11 cellular contexts compared by ENCODE assay signal in genomic region chr4:13988347-13989265, GRCh38.
A peak's percentile ranks its signal among the peaks of the same experiment; 100 is the strongest.
DNase-seq lines count a peak whose midpoint lies in the region; ATAC-seq and TF ChIP-seq lines count a peak whose summit lies in the region.
"Had no signal": no experiment of that assay in that cellular context is flagged by ENCODE, and none has a peak within 500 bp of the region (broad histone marks: within the 10 kb centered on the region; RNA-seq: fewer than 3 reads in every experiment).

No MANE protein-coding gene starts in this region.

- peaks cover 4% of the 10 kb centered on the region for H3K27me3 ChIP-seq in mammary epithelial cell (ENCODE audit: insufficient read depth, low read length)
- no peaks in the 10 kb centered on the region for H3K27me3 ChIP-seq in testis

- TF ChIP-seq CTCF in mammary epithelial cell (conservative IDR thresholded peaks at IDR 0.05 in 1 of 2, IDR thresholded peaks at IDR 0.05 in 1 of 2; ENCODE audit: extremely low read depth in 1 of 2, insufficient read depth in 1 of 2, low read depth in 1 of 2, low read length in 2 of 2) (no peak), testis (IDR thresholded peaks at IDR 0.05) (no peak)

- H3K27ac ChIP-seq in mammary epithelial cell (ENCODE audit: insufficient read depth, low read depth, low read length) = peak overlapping the region; percentile 79
- H3K27ac ChIP-seq in testis = peak overlapping the region; percentile 33 to 54
- H3K27ac ChIP-seq: HL-60 had no signal

- intact Hi-C loops in mammary epithelial cell (cut with micrococcal nuclease) (loop anchor here (1.0 to 5.0 kb wide), 6 partner anchors 66 to 332 kb away; no protein-coding TSS in a partner anchor), testis (cut with DNase I; ENCODE audit: low total_unique reads) (no loop called here)

- 0% methylated on average over 10 of the region's 10 CpGs for WGBS in mammary epithelial cell (ENCODE audit: low coverage, missing lambda C conversion rate)
- 60 to 62% methylated on average over 10 of the region's 10 CpGs for whole genome bisulfite sequencing in testis, 2 donors

- no peak for ATAC-seq in GM19395 (IDR thresholded peaks at IDR 0.05; ENCODE audit: unreplicated experiment)
- ATAC-seq: WTC11 had no signal

- H3K36me3 ChIP-seq in mammary epithelial cell (ENCODE audit: insufficient read depth, low read length) (no peaks in the 10 kb centered on the region), testis (ENCODE audit: low read depth, missing control alignments) (no peaks in the 10 kb centered on the region)

- no peak for TF ChIP-seq POLR2A in testis (IDR thresholded peaks at IDR 0.05)

- H3K9me3 ChIP-seq in mammary epithelial cell (replicated peaks; ENCODE audit: insufficient read depth, low read length) (peaks cover 2% of the 10 kb centered on the region), testis (no peaks in the 10 kb centered on the region)

- H3K4me1 ChIP-seq in mammary epithelial cell (ENCODE audit: insufficient read depth, low read length) (peaks cover 36% of the 10 kb centered on the region), testis (peaks cover 52% of the 10 kb centered on the region)

- H3K79me2 ChIP-seq in mammary epithelial cell (ENCODE audit: insufficient read depth, low read length) = no peaks in the 10 kb centered on the region

- no peaks in the 10 kb centered on the region for H4K20me1 ChIP-seq in mammary epithelial cell (ENCODE audit: insufficient read depth, low read length)

- H2AFZ ChIP-seq in mammary epithelial cell (ENCODE audit: low read depth, low read length) = peak overlapping the region; percentile 60

- BruUV-seq in mammary epithelial cell (replicated peaks; lab: Mats Ljungman, UMichigan) = no TSS peak

- in situ Hi-C loops in mammary epithelial cell (cut with MboI; ENCODE audit: low sequenced_read_pairs in 2 of 2) = no loop called here

- H3K4me2 ChIP-seq in mammary epithelial cell (ENCODE audit: insufficient read depth, low read depth, low read length) = peak overlapping the region; percentile 74

- H3K4me3 ChIP-seq in mammary epithelial cell (replicated peaks in 1 of 3; ENCODE audit: insufficient read depth in 1 of 3, low read depth in 2 of 3, low read length in 3 of 3) = no peak overlapping the region
- H3K4me3 ChIP-seq in testis = no peak overlapping the region

- H3K9ac ChIP-seq in mammary epithelial cell (ENCODE audit: insufficient read depth, low read length) = peak overlapping the region; percentile 44

- DNase-seq in HS-5 (ENCODE audit: low read depth) = peak; percentile 86
- peak; percentile 94 for DNase-seq in mammary epithelial cell
- peak; percentile 14 to 17 for DNase-seq in hippocampal formation (lab: John Stamatoyannopoulos, UW)
- DNase-seq in testis = peak; percentile 49
- DNase-seq in NCI-H2029 treated with DMSO at 0.1 percent for 48 hours (lab: John Stamatoyannopoulos, UW) = no peak
- no peak for DNase-seq in cortex of kidney (lab: John Stamatoyannopoulos, UW)
- DNase-seq in stimulated activated CD4-positive, alpha-beta T cell treated with anti-CD3 and anti-CD28 coated beads, Interleukin-15, amount 100 ng/mL, for 24 hours = no peak
- DNase-seq: NCI-H510A had no signal

- CTCF ChIA-PET in mammary epithelial cell (lab: Charles Lee; ENCODE audit: low non-redundant PET) = no interaction called here

- dilution Hi-C loops in mammary epithelial cell (cut with HindIII; ENCODE audit: low sequenced_read_pairs) = no loop called here

Comparison
In these comparisons a context has a peak if more than half of its experiments do, and no peak if none do; other contexts are left out.
1. DNase-seq: peak in HS-5 (single experiment), mammary epithelial cell (single experiment), hippocampal formation (2 of 2) and testis (single experiment); none in NCI-H2029 treated with DMSO at 0.1 percent for 48 hours (single experiment), cortex of kidney (single experiment) and stimulated activated CD4-positive, alpha-beta T cell treated with anti-CD3 and anti-CD28 coated beads, Interleukin-15, amount 100 ng/mL, for 24 hours (single experiment).